30 cellular contexts compared by ENCODE assay signal in genomic region chr6:117149324-117149723, GRCh38.
"Had no signal": no experiment of that assay in that cellular context is flagged by ENCODE, and none has a peak within 500 bp of the region (broad histone marks: within the 10 kb centered on the region; RNA-seq: fewer than 3 reads in every experiment).

No MANE protein-coding gene starts in this region.

- H3K4me3 Mint-ChIP-seq: activated CD8-positive, alpha-beta T cell treated with anti-CD3 and anti-CD28 coated beads for 36 hours; activated naive CD8-positive, alpha-beta T cell treated with anti-CD3 and anti-CD28 coated beads for 36 hours; activated T-cell treated with anti-CD3 and anti-CD28 coated beads, Interleukin-2, amount 50 U/mL, for 72 hours; activated T-helper 17 cell treated with anti-CD3 and anti-CD28 coated beads, Interleukin-2, amount 50 U/mL, for 72 hours had no signal

- ATAC-seq: activated CD8-positive, alpha-beta T cell treated with anti-CD3 and anti-CD28 coated beads for 36 hours; activated T-cell treated with anti-CD3 and anti-CD28 coated beads, Interleukin-2, amount 50 U/mL, for 72 hours; activated T-helper 17 cell treated with anti-CD3 and anti-CD28 coated beads, Interleukin-2, amount 50 U/mL, for 72 hours; Panc1 had no signal

- DNase-seq: activated CD4-positive, alpha-beta T cell treated with anti-CD3 and anti-CD28 coated beads for 1 hour; activated CD4-positive, alpha-beta T cell treated with anti-CD3 and anti-CD28 coated beads for 48 hours; activated CD4-positive, CD25-positive, alpha-beta regulatory T cell; activated CD8-positive, alpha-beta T cell treated with anti-CD3 and anti-CD28 coated beads for 36 hours; activated effector memory CD4-positive, alpha-beta T cell treated with anti-CD3 and anti-CD28 coated beads, Interleukin-2, amount 50 U/mL, for 16 hours; activated naive CD4-positive, alpha-beta T cell; activated naive CD4-positive, alpha-beta T cell treated with anti-CD3 and anti-CD28 coated beads, Interleukin-2, amount 50 U/mL, for 16 hours; activated naive CD8-positive, alpha-beta T cell treated with anti-CD3 and anti-CD28 coated beads for 36 hours; activated T-cell treated with anti-CD3 and anti-CD28 coated beads, Interleukin-2, amount 50 U/mL, for 1 hour; activated T-cell treated with anti-CD3 and anti-CD28 coated beads, Interleukin-2, amount 50 U/mL, for 72 hours; amniotic stem cell; aorta; brain microvascular endothelial cell; Kasumi-1; KG1; NCI-H1105; NCI-H1417 treated with DMSO at 0.1 percent for 48 hours; NCI-H1694; NCI-H1930; NCI-H2081 treated with DMSO at 0.1 percent for 48 hours; NCI-H345; NCI-H524 treated with DMSO at 0.1 percent for 48 hours; SHP77; SJCRH30; T1000; WERI-Rb-1 had no signal

- H3K36me3 ChIP-seq: brain microvascular endothelial cell, SJCRH30, WERI-Rb-1 had no signal

- H3K27ac ChIP-seq: brain microvascular endothelial cell, RWPE1, SJCRH30, SK-N-MC, WERI-Rb-1 had no signal

- H3K36me3 Mint-ChIP-seq: activated naive CD8-positive, alpha-beta T cell treated with anti-CD3 and anti-CD28 coated beads for 36 hours had no signal

- H3K4me1 ChIP-seq: SJCRH30 had no signal

- H3K4me1 Mint-ChIP-seq: activated naive CD8-positive, alpha-beta T cell treated with anti-CD3 and anti-CD28 coated beads for 36 hours; activated T-helper 17 cell treated with anti-CD3 and anti-CD28 coated beads, Interleukin-2, amount 50 U/mL, for 72 hours had no signal

- H3K27ac Mint-ChIP-seq: activated CD8-positive, alpha-beta T cell treated with anti-CD3 and anti-CD28 coated beads for 36 hours; activated naive CD8-positive, alpha-beta T cell treated with anti-CD3 and anti-CD28 coated beads for 36 hours; activated T-cell treated with anti-CD3 and anti-CD28 coated beads, Interleukin-2, amount 50 U/mL, for 72 hours; activated T-helper 17 cell treated with anti-CD3 and anti-CD28 coated beads, Interleukin-2, amount 50 U/mL, for 72 hours had no signal

- H3K27me3 ChIP-seq: brain microvascular endothelial cell, SJCRH30 had no signal

- H3K4me3 ChIP-seq: SJCRH30, SK-N-MC had no signal

- H3K27me3 Mint-ChIP-seq: activated CD8-positive, alpha-beta T cell treated with anti-CD3 and anti-CD28 coated beads for 36 hours; activated naive CD8-positive, alpha-beta T cell treated with anti-CD3 and anti-CD28 coated beads for 36 hours; activated T-helper 17 cell treated with anti-CD3 and anti-CD28 coated beads, Interleukin-2, amount 50 U/mL, for 72 hours had no signal
